In the genomic region with DNA sequence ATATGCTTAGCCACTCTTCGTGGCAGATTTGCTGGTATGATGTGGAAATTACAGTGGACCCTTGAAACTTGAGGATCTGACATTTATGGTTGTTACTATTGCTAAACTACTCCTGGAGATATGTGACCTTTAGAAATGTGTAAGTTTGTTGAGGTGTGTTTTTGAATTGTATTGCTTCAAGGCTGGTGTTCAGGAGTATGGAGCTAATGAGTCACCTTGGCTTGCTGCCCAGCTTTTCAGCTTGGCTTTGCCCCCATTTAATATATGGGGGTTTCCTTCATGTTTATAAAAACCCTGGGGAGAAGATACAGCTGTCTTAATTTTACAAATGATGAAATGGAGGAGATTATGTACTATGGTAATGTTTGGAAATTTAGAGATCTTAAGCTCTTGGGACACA, we compare ENCODE assay signal across 9 cellular contexts. TPM values are rescaled to one million over a fixed set of nuclear protein-coding genes. Genes with fewer than 3 reads are reported as not detected.
DNase-seq lines count a peak whose midpoint lies in the region; ATAC-seq and TF ChIP-seq lines count a peak whose summit lies in the region.
"Had no signal": no experiment of that assay in that cellular context is flagged by ENCODE, and none has a peak within 500 bp of the region (broad histone marks: within the 10 kb centered on the region; RNA-seq: fewer than 3 reads in every experiment).

No MANE protein-coding gene starts in this region.

- H3K27me3 Mint-ChIP-seq in CD8-positive, alpha-beta T cell (ENCODE audit: low read depth), result no peaks in the 10 kb centered on the region
- H3K27me3 Mint-ChIP-seq in activated naive CD8-positive, alpha-beta T cell, result no peaks in the 10 kb centered on the region
- no peaks in the 10 kb centered on the region for H3K27me3 Mint-ChIP-seq in stimulated activated naive B cell treated with anti-CD40 and anti-IgM and Interleukin-4, amounts not matched to agents 10 μg/mL and 1 μg/mL and 100 μg/mL, for 72 hours

- CTCF ChIA-PET in CD8-positive, alpha-beta T cell (lab: Charles Lee), result interaction anchor here (0.7 to 1.4 kb wide), 2 partner anchors 14 to 337 kb away, joined by 3 read pairs; no protein-coding TSS in a partner anchor

- no peak overlapping the region for H3K27ac ChIP-seq in CD8-positive, alpha-beta T cell (ENCODE audit: low read depth, low read length)
- peak overlapping the region in 1 of 2 donors; percentile 33 for H3K27ac ChIP-seq in lung (ENCODE audit: low read depth in 1 of 2, low read length in 1 of 2)
- H3K27ac ChIP-seq: epithelial cell of prostate had no signal

- peaks cover 63% of the 10 kb centered on the region for H3K4me1 Mint-ChIP-seq in CD8-positive, alpha-beta T cell (ENCODE audit: low read depth)
- H3K4me1 Mint-ChIP-seq in activated naive CD8-positive, alpha-beta T cell (ENCODE audit: low read depth), result peaks cover 70% of the 10 kb centered on the region
- peaks cover 16 to 29% of the 10 kb centered on the region in 2 donors for H3K4me1 Mint-ChIP-seq in stimulated activated naive B cell treated with anti-CD40 and anti-IgM and Interleukin-4, amounts not matched to agents 10 μg/mL and 1 μg/mL and 100 μg/mL, for 72 hours

- no peak for TF ChIP-seq CTCF in CD8-positive, alpha-beta T cell (IDR thresholded peaks at IDR 0.05)
- no peak for TF ChIP-seq CTCF in lung (IDR thresholded peaks at IDR 0.05; ENCODE audit: control extremely low read depth, extremely low read depth)

- no peaks in the 10 kb centered on the region for H3K9me3 Mint-ChIP-seq in CD8-positive, alpha-beta T cell
- no peaks in the 10 kb centered on the region for H3K9me3 Mint-ChIP-seq in activated naive CD8-positive, alpha-beta T cell (ENCODE audit: low read depth)
- no peaks in the 10 kb centered on the region for H3K9me3 Mint-ChIP-seq in stimulated activated naive B cell treated with anti-CD40 and anti-IgM and Interleukin-4, amounts not matched to agents 10 μg/mL and 1 μg/mL and 100 μg/mL, for 72 hours

- peak overlapping the region; percentile 8 for H3K27ac Mint-ChIP-seq in CD8-positive, alpha-beta T cell
- H3K27ac Mint-ChIP-seq in activated naive CD8-positive, alpha-beta T cell, result peak overlapping the region; percentile 93
- H3K27ac Mint-ChIP-seq in stimulated activated naive B cell treated with anti-CD40 and anti-IgM and Interleukin-4, amounts not matched to agents 10 μg/mL and 1 μg/mL and 100 μg/mL, for 72 hours, result peak overlapping the region; percentile 81

- ATAC-seq in CD8-positive, alpha-beta T cell, result peak; percentile 65
- ATAC-seq in lung (ENCODE audit: insufficient read depth, low FRiP score), result peak; percentile 58
- peak; percentile 85 to 91 for ATAC-seq in stimulated activated naive B cell treated with anti-CD40 and anti-IgM and Interleukin-4, amounts not matched to agents 10 μg/mL and 1 μg/mL and 100 μg/mL, for 72 hours (replicated peaks)

- H3K4me1 ChIP-seq in CD8-positive, alpha-beta T cell (ENCODE audit: insufficient read depth, low read length), result peaks cover 33% of the 10 kb centered on the region
- H3K4me1 ChIP-seq in lung (ENCODE audit: control insufficient read depth in 2 of 2, insufficient read depth in 2 of 2, low read length in 2 of 2), result peaks cover 0 to 21% of the 10 kb centered on the region in 2 donors

- 31 to 40% methylated on average over 1 of the region's 1 CpG for WGBS in lung, 2 donors

- no peaks in the 10 kb centered on the region for H3K27me3 ChIP-seq in CD8-positive, alpha-beta T cell (ENCODE audit: insufficient read depth, low read length)
- H3K27me3 ChIP-seq in lung (ENCODE audit: control insufficient read depth, insufficient read depth), result no peaks in the 10 kb centered on the region

- H3K4me3 ChIP-seq in CD8-positive, alpha-beta T cell (ENCODE audit: low read depth, low read length), result no peak overlapping the region
- no peak overlapping the region for H3K4me3 ChIP-seq in lung

- no peaks in the 10 kb centered on the region for H3K9me3 ChIP-seq in CD8-positive, alpha-beta T cell (ENCODE audit: low read length)
- no peaks in the 10 kb centered on the region for H3K9me3 ChIP-seq in lung (ENCODE audit: control insufficient read depth in 2 of 2, insufficient read depth in 1 of 2, low read length in 1 of 2)

- peak in 6 of 7 experiments; percentile 43 to 78 (median 68) for DNase-seq in CD8-positive, alpha-beta T cell
- DNase-seq in NCI-H446 (lab: John Stamatoyannopoulos, UW) (peak; percentile 6 to 23), lung (ENCODE audit: low spot score) (peak; percentile 41), UCSD-AML1 (lab: John Stamatoyannopoulos, UW; ENCODE audit: unreplicated experiment) (no peak), NCI-H187 (lab: John Stamatoyannopoulos, UW) (no peak), DMS114 treated with DMSO at 0.1 percent for 48 hours (lab: John Stamatoyannopoulos, UW; ENCODE audit: unreplicated experiment) (no peak)
- DNase-seq in stimulated activated naive B cell treated with anti-CD40 and anti-IgM and Interleukin-4, amounts not matched to agents 10 μg/mL and 1 μg/mL and 100 μg/mL, for 72 hours, result peak; percentile 32

- H3K36me3 ChIP-seq in CD8-positive, alpha-beta T cell (ENCODE audit: insufficient read depth, low read length), result peaks cover 20% of the 10 kb centered on the region
- peaks cover 5 to 6% of the 10 kb centered on the region in 2 donors for H3K36me3 ChIP-seq in lung (ENCODE audit: control insufficient read depth in 2 of 2, insufficient read depth in 2 of 2, low read length in 2 of 2)

- intact Hi-C loops in CD8-positive, alpha-beta T cell (cut with DNase I, micrococcal nuclease), result loop anchor here in 1 of 2 experiments (1.0 to 5.0 kb wide), 3 partner anchors 11 to 33 kb away; partner anchors contain the start of gene HBP1

- POLR2A ChIA-PET in CD8-positive, alpha-beta T cell (lab: Charles Lee), result interaction anchor here (1.0 to 6.0 kb wide), 2 partner anchors 9 to 12 kb away, joined by 4 to 28 read pairs; partner anchors contain the start of gene HBP1

- peaks cover 62% of the 10 kb centered on the region for H3K36me3 Mint-ChIP-seq in CD8-positive, alpha-beta T cell
- H3K36me3 Mint-ChIP-seq in activated naive CD8-positive, alpha-beta T cell, result peaks cover 15% of the 10 kb centered on the region
- H3K36me3 Mint-ChIP-seq in stimulated activated naive B cell treated with anti-CD40 and anti-IgM and Interleukin-4, amounts not matched to agents 10 μg/mL and 1 μg/mL and 100 μg/mL, for 72 hours, result peaks cover 17 to 21% of the 10 kb centered on the region in 2 donors

- no peak overlapping the region for H3K4me3 Mint-ChIP-seq in CD8-positive, alpha-beta T cell
- H3K4me3 Mint-ChIP-seq in activated naive CD8-positive, alpha-beta T cell, result peak overlapping the region; percentile 73
- peak overlapping the region; percentile 48 to 49 for H3K4me3 Mint-ChIP-seq in stimulated activated naive B cell treated with anti-CD40 and anti-IgM and Interleukin-4, amounts not matched to agents 10 μg/mL and 1 μg/mL and 100 μg/mL, for 72 hours

RNA-seq across cellular contexts. Expression of gene HBP1, which starts 11.6 kb away (rescaled TPM):
- total RNA-seq in CD8-positive, alpha-beta T cell, result 100 to 1,000 TPM; 233 to 251 TPM
- total RNA-seq in lung, result 100 to 1,000 TPM in 1 of 2 donors, 10 to 100 TPM in 1; 45.6 to 187 TPM
- polyA plus RNA-seq in lung, result 10 to 100 TPM; 22.1 to 46.7 TPM

Comparison
In these comparisons a context has a peak if more than half of its experiments do, and no peak if none do; other contexts are left out.
1. DNase-seq: peak in CD8-positive, alpha-beta T cell (6 of 7), NCI-H446 (2 of 2), lung (single experiment) and stimulated activated naive B cell treated with anti-CD40 and anti-IgM and Interleukin-4, amounts not matched to agents 10 μg/mL and 1 μg/mL and 100 μg/mL, for 72 hours (single experiment); none in UCSD-AML1 (single experiment), NCI-H187 (0 of 2) and DMS114 treated with DMSO at 0.1 percent for 48 hours (single experiment).
2. H3K27ac Mint-ChIP-seq: peak in every context shown above with its lines; median percentile 93 in activated naive CD8-positive, alpha-beta T cell; 81 in stimulated activated naive B cell treated with anti-CD40 and anti-IgM and Interleukin-4, amounts not matched to agents 10 μg/mL and 1 μg/mL and 100 μg/mL, for 72 hours; 8 in CD8-positive, alpha-beta T cell.
3. Peak in every context shown above with its lines, with median percentiles within 50 percentile points of each other: ATAC-seq.